In genomic region chrX:71222929-71223328, GRCh38 we compare ENCODE assay signal across 28 cellular contexts. TPM values are rescaled to one million over a fixed set of nuclear protein-coding genes. Genes with fewer than 3 reads are reported as not detected.
DNase-seq lines count a peak whose midpoint lies in the region; ATAC-seq, FAIRE-seq and TF ChIP-seq lines count a peak whose summit lies in the region.
"Had no signal": no experiment of that assay in that cellular context is flagged by ENCODE, and none has a peak within 500 bp of the region (broad histone marks: within the 10 kb centered on the region; RNA-seq: fewer than 3 reads in every experiment).

GJB1 (plus strand) TSS chrX:71223224; CDS start chrX:71223708, 484 bp downstream.

- no peak within 1 kb of the TSS for H3K4me3 Mint-ChIP-seq in Caco-2 (ENCODE audit: unreplicated experiment)
- H3K4me3 Mint-ChIP-seq in progenitor cell of endocrine pancreas (ENCODE audit: low read depth) = no peak within 1 kb of the TSS
- H3K4me3 Mint-ChIP-seq: activated CD4-positive, alpha-beta memory T cell treated with anti-CD3 and anti-CD28 coated beads, Interleukin-2, amount 10 ng/mL, durations not matched to agents 7 days and 5 days; activated naive CD4-positive, alpha-beta T cell treated with anti-CD3 and anti-CD28 coated beads, Interleukin-2, amount 10 ng/mL, durations not matched to agents 7 days and 5 days; stimulated activated naive CD8-positive, alpha-beta T cell treated with anti-CD3 and anti-CD28 coated beads, Interleukin-15, Interleukin-2, amounts not matched to agents 100 ng/mL and 50 ng/mL, for 24 hours; WTC11 had no signal

- H3K9me3 Mint-ChIP-seq in Caco-2 (ENCODE audit: unreplicated experiment) (no peaks in the 10 kb centered on the region), progenitor cell of endocrine pancreas (ENCODE audit: low read depth) (peaks cover 5% of the 10 kb centered on the region)
- H3K9me3 Mint-ChIP-seq: activated CD4-positive, alpha-beta memory T cell treated with anti-CD3 and anti-CD28 coated beads, Interleukin-2, amount 10 ng/mL, durations not matched to agents 7 days and 5 days; activated naive CD4-positive, alpha-beta T cell treated with anti-CD3 and anti-CD28 coated beads, Interleukin-2, amount 10 ng/mL, durations not matched to agents 7 days and 5 days; stimulated activated naive CD8-positive, alpha-beta T cell treated with anti-CD3 and anti-CD28 coated beads, Interleukin-15, Interleukin-2, amounts not matched to agents 100 ng/mL and 50 ng/mL, for 24 hours; WTC11 had no signal

- TF ChIP-seq RAD21 in HepG2 (CRISPR knock-in tag; IDR thresholded peaks at IDR 0.05) = no peak

- H3K79me2 ChIP-seq in HepG2 (ENCODE audit: insufficient read depth, low read length) = peaks cover 6% of the 10 kb centered on the region

- in situ Hi-C loops in HepG2 (cut with HindIII; ENCODE audit: extremely low pct_ligation_motif_present, low pct_unique_long_range_greater_than_20kb) = loop anchor here (10.0 kb wide), 1 partner anchor 62 kb away; the partner anchor contains the start of gene NONO

- CTCF ChIA-PET in Caco-2 (lab: Charles Lee) = no interaction called here
- CTCF ChIA-PET in HepG2 (lab: Yijun Ruan, JAX; ENCODE audit: low intra/inter-chr PET ratio, low total read pairs) = no interaction called here

- H3K27ac ChIP-seq in colonic mucosa = no peak within 1 kb of the TSS
- peak within 1 kb of the TSS; percentile 78 for H3K27ac ChIP-seq in HepG2 (ENCODE audit: extremely low read length, insufficient read depth, low read length)
- H3K27ac ChIP-seq: BLaER1 treated with 17β-estradiol and CSF1 and Interleukin-3, amounts not matched to agents 10 nM and 100 nM; vagina had no signal

- FAIRE-seq in HepG2 (lab: Jason Lieb, UNC) = no peak
- FAIRE-seq: endothelial cell of umbilical vein, GM12892 had no signal

- H3K27me3 Mint-ChIP-seq in Caco-2 (ENCODE audit: insufficient read depth, unreplicated experiment) = no peaks in the 10 kb centered on the region
- H3K27me3 Mint-ChIP-seq in progenitor cell of endocrine pancreas = no peaks in the 10 kb centered on the region
- H3K27me3 Mint-ChIP-seq: activated CD4-positive, alpha-beta memory T cell treated with anti-CD3 and anti-CD28 coated beads, Interleukin-2, amount 10 ng/mL, durations not matched to agents 7 days and 5 days; stimulated activated naive CD8-positive, alpha-beta T cell treated with anti-CD3 and anti-CD28 coated beads, Interleukin-15, Interleukin-2, amounts not matched to agents 100 ng/mL and 50 ng/mL, for 24 hours had no signal

- peaks cover 10% of the 10 kb centered on the region for H3K36me3 Mint-ChIP-seq in Caco-2 (ENCODE audit: insufficient read depth, unreplicated experiment)
- H3K36me3 Mint-ChIP-seq in progenitor cell of endocrine pancreas (ENCODE audit: insufficient read depth) = peaks cover 4% of the 10 kb centered on the region
- H3K36me3 Mint-ChIP-seq: activated naive CD4-positive, alpha-beta T cell treated with anti-CD3 and anti-CD28 coated beads, Interleukin-2, amount 10 ng/mL, durations not matched to agents 7 days and 5 days; WTC11 had no signal

- peaks cover 25% of the 10 kb centered on the region for H3K4me1 ChIP-seq in Caco-2
- no peaks in the 10 kb centered on the region for H3K4me1 ChIP-seq in colonic mucosa
- peaks cover 77% of the 10 kb centered on the region for H3K4me1 ChIP-seq in HepG2 (ENCODE audit: insufficient read depth, low read length)
- H3K4me1 ChIP-seq: vagina had no signal

- POLR2A ChIA-PET in Caco-2 (lab: Charles Lee) (interaction anchor here (0.6 to 1.0 kb wide), 2 partner anchors 41 to 60 kb away, joined by 3 to 7 read pairs; partner anchors contain the start of gene NONO), HepG2 (lab: Yijun Ruan, JAX) (interaction anchor here (1.0 to 7.1 kb wide), 2 partner anchors 8 to 41 kb away, joined by 3 to 61 read pairs; no protein-coding TSS in a partner anchor)

- H3K27me3 ChIP-seq in Caco-2 (replicated peaks; ENCODE audit: control insufficient read depth, insufficient read depth, low read length) (no peaks in the 10 kb centered on the region), colonic mucosa (no peaks in the 10 kb centered on the region), HepG2 (ENCODE audit: control insufficient read depth in 1 of 2, insufficient read depth in 2 of 2, low read length in 2 of 2) (no peaks in the 10 kb centered on the region)
- H3K27me3 ChIP-seq: vagina had no signal

- WGBS in HepG2 (ENCODE audit: low lambda C conversion rate) = 82% methylated on average over 16 of the region's 18 CpGs

- H3K4me1 Mint-ChIP-seq in Caco-2 (ENCODE audit: low read depth, unreplicated experiment) = peaks cover 15% of the 10 kb centered on the region
- peaks cover 15% of the 10 kb centered on the region for H3K4me1 Mint-ChIP-seq in progenitor cell of endocrine pancreas (ENCODE audit: low read depth)
- H3K4me1 Mint-ChIP-seq: activated CD4-positive, alpha-beta memory T cell treated with anti-CD3 and anti-CD28 coated beads, Interleukin-2, amount 10 ng/mL, durations not matched to agents 7 days and 5 days; activated naive CD4-positive, alpha-beta T cell treated with anti-CD3 and anti-CD28 coated beads, Interleukin-2, amount 10 ng/mL, durations not matched to agents 7 days and 5 days had no signal

- no peak within 1 kb of the TSS for H3K4me3 ChIP-seq in Caco-2 (ENCODE audit: low read depth, low read length)
- H3K4me3 ChIP-seq in colonic mucosa = no peak within 1 kb of the TSS
- no peak within 1 kb of the TSS for H3K4me3 ChIP-seq in HepG2 (replicated peaks in 1 of 3; ENCODE audit: insufficient read depth in 1 of 3, low read depth in 2 of 3, low read length in 3 of 3)
- H3K4me3 ChIP-seq: BLaER1 treated with 17β-estradiol and CSF1 and Interleukin-3, amounts not matched to agents 10 nM and 100 nM; vagina had no signal

- H3K9me3 ChIP-seq in Caco-2 = no peaks in the 10 kb centered on the region
- no peaks in the 10 kb centered on the region for H3K9me3 ChIP-seq in colonic mucosa
- no peaks in the 10 kb centered on the region for H3K9me3 ChIP-seq in HepG2 (ENCODE audit: low read length)
- H3K9me3 ChIP-seq: BLaER1 treated with 17β-estradiol and CSF1 and Interleukin-3, amounts not matched to agents 10 nM and 100 nM; vagina had no signal

- H4K20me1 ChIP-seq in HepG2 (ENCODE audit: insufficient read depth, low read length) = no peaks in the 10 kb centered on the region
- H4K20me1 ChIP-seq: BLaER1 treated with 17β-estradiol and CSF1 and Interleukin-3, amounts not matched to agents 10 nM and 100 nM had no signal

- H3K27ac Mint-ChIP-seq in Caco-2 (ENCODE audit: unreplicated experiment) = no peak within 1 kb of the TSS
- no peak within 1 kb of the TSS for H3K27ac Mint-ChIP-seq in progenitor cell of endocrine pancreas
- H3K27ac Mint-ChIP-seq: activated CD4-positive, alpha-beta memory T cell treated with anti-CD3 and anti-CD28 coated beads, Interleukin-2, amount 10 ng/mL, durations not matched to agents 7 days and 5 days; activated naive CD4-positive, alpha-beta T cell treated with anti-CD3 and anti-CD28 coated beads, Interleukin-2, amount 10 ng/mL, durations not matched to agents 7 days and 5 days; stimulated activated naive CD8-positive, alpha-beta T cell treated with anti-CD3 and anti-CD28 coated beads, Interleukin-15, Interleukin-2, amounts not matched to agents 100 ng/mL and 50 ng/mL, for 24 hours; WTC11 had no signal

- 0 out of 4 replicates have a peak, but pooled peaks of 1 of the 2 experiments have one; percentile 29 for TF ChIP-seq POLR2A in HepG2 (IDR thresholded peaks at IDR 0.05; ENCODE audit: insufficient read depth in 1 of 2, low read depth in 2 of 2, low read length in 2 of 2)

- BruUV-seq in Caco-2 (replicated peaks; lab: Mats Ljungman, UMichigan) = no TSS peak
- BruUV-seq in HepG2 (replicated peaks; lab: Mats Ljungman, UMichigan) = no TSS peak

- H3K9ac ChIP-seq in colonic mucosa (ENCODE audit: low read depth in 2 of 2, low read length in 2 of 2) (no peak within 1 kb of the TSS), HepG2 (ENCODE audit: insufficient read depth, low read depth, low read length) (no peak within 1 kb of the TSS)
- H3K9ac ChIP-seq: BLaER1 treated with 17β-estradiol and CSF1 and Interleukin-3, amounts not matched to agents 10 nM and 100 nM had no signal

- H2AFZ ChIP-seq in HepG2 (ENCODE audit: low read length) = no peak within 1 kb of the TSS

- TF ChIP-seq CTCF in Caco-2 (IDR thresholded peaks at IDR 0.05; ENCODE audit: insufficient read depth in 1 of 2, low read depth in 1 of 2, low read length in 1 of 2, severe bottlenecking in 1 of 2, unreplicated experiment in 1 of 2) = no peak
- TF ChIP-seq CTCF in colonic mucosa (IDR thresholded peaks at IDR 0.05) = no peak
- no peak for TF ChIP-seq CTCF in HepG2 (CRISPR knock-in tag; IDR thresholded peaks at IDR 0.05)
- TF ChIP-seq CTCF in progenitor cell of endocrine pancreas (IDR thresholded peaks at IDR 0.05; ENCODE audit: unreplicated experiment) = no peak

- TF ChIP-seq EP300 in HepG2 (IDR thresholded peaks at IDR 0.05; ENCODE audit: low read depth in 2 of 2, low read length in 2 of 2) = no peak
- TF ChIP-seq EP300 in HepG2 (CRISPR knock-in tag; IDR thresholded peaks at IDR 0.05; ENCODE audit: borderline replicate concordance) = no peak

- H3K4me2 ChIP-seq in HepG2 (ENCODE audit: low read depth, low read length) = peak within 1 kb of the TSS; percentile 61; the same call in 1 of the 2 replicates
- H3K4me2 ChIP-seq: BLaER1 treated with 17β-estradiol and CSF1 and Interleukin-3, amounts not matched to agents 10 nM and 100 nM had no signal

- H3K36me3 ChIP-seq in Caco-2 (ENCODE audit: control insufficient read depth, insufficient read depth, low read length) (no peaks in the 10 kb centered on the region), colonic mucosa (no peaks in the 10 kb centered on the region), HepG2 (replicated peaks in 1 of 2; ENCODE audit: control insufficient read depth in 1 of 2, insufficient read depth in 2 of 2, low read length in 2 of 2) (no peaks in the 10 kb centered on the region)
- H3K36me3 ChIP-seq: BLaER1 treated with 17β-estradiol and CSF1 and Interleukin-3, amounts not matched to agents 10 nM and 100 nM; vagina had no signal

- intact Hi-C loops in Caco-2 (cut with micrococcal nuclease; ENCODE audit: unreplicated experiment) = no loop called here
- intact Hi-C loops in colonic mucosa (cut with DNase I) = no loop called here
- intact Hi-C loops in HepG2 (cut with micrococcal nuclease; ENCODE audit: unreplicated experiment) = no loop called here

- DNase-seq in Caco-2 (no peak), colonic mucosa (no peak), HepG2 (ENCODE audit: low spot score) (no peak), progenitor cell of endocrine pancreas (ENCODE audit: low spot score, unreplicated experiment) (no peak), GOT3 (lab: John Stamatoyannopoulos, UW) (no peak), DMS153 (lab: John Stamatoyannopoulos, UW) (no peak), Kasumi-1 (lab: John Stamatoyannopoulos, UW) (no peak)
- DNase-seq in activated CD4-positive, alpha-beta T cell treated with anti-CD3 and anti-CD28 coated beads, Interleukin-2, amount 50 U/mL, for 4 hours = no peak
- DNase-seq: activated CD4-positive, alpha-beta memory T cell treated with anti-CD3 and anti-CD28 coated beads, Interleukin-2, amount 10 ng/mL, durations not matched to agents 7 days and 5 days; activated naive CD4-positive, alpha-beta T cell treated with anti-CD3 and anti-CD28 coated beads, Interleukin-2, amount 10 ng/mL, durations not matched to agents 7 days and 5 days; activated T-cell treated with anti-CD3 and anti-CD28 coated beads, Interleukin-2, amount 50 U/mL, for 1 hour; H7; IMR-90; NCI-H1436 treated with DMSO at 0.1 percent for 48 hours; NCI-H2171; NCI-H82; SIG-M5 had no signal

- no peak for ATAC-seq in HepG2
- ATAC-seq: WTC11 had no signal

RNA-seq across cellular contexts. Expression of gene GJB1, which starts in this region (rescaled TPM):
- total RNA-seq in Caco-2 (2022) = 35.7 and 37.6 TPM in 2 replicates
- 100 to 1,000 TPM in 1 of 2 donors, 10 to 100 TPM in 1; 76.0 to 100 TPM for total RNA-seq in colonic mucosa
- 47.8 and 111 TPM in 2 replicates for total RNA-seq in HepG2 (2016; rRNA removed; fragmentation: Illumina TruSeq; extraction: Trizol)
- 30.0 and 31.9 TPM in 2 replicates for total RNA-seq in HepG2 (2016; cell fraction: cytosol; rRNA removed; fragmentation: Illumina TruSeq; extraction: Trizol; ENCODE audit: low read depth)
- 43.6 and 115 TPM in 2 replicates for total RNA-seq in HepG2 (2016; cell fraction: insoluble cytoplasmic fraction; rRNA removed; fragmentation: Illumina TruSeq; extraction: Trizol)
- 50.9 and 52.8 TPM in 2 replicates for total RNA-seq in HepG2 (2016; cell fraction: membrane; rRNA removed; fragmentation: Illumina TruSeq; extraction: Trizol)
- total RNA-seq in HepG2 (2016; cell fraction: nucleus; rRNA removed; fragmentation: Illumina TruSeq; extraction: Trizol) = 68.5 and 79.5 TPM in 2 replicates
- 161 and 197 TPM in 2 replicates for polyA plus RNA-seq in HepG2 (2011; rRNA removed)
- polyA plus RNA-seq in HepG2 (2011; cell fraction: cytosol; rRNA removed) = 307 and 330 TPM in 2 replicates
- 86.1 and 111 TPM in 2 replicates for polyA plus RNA-seq in HepG2 (2011; cell fraction: nucleus; rRNA removed)
- polyA plus RNA-seq in HepG2 (2012) = 102 and 110 TPM in 2 replicates
- polyA plus RNA-seq in HepG2 (2016; cell fraction: cytosol; fragmentation: Illumina TruSeq; extraction: Trizol; ENCODE audit: low read depth) = 39.6 and 40.8 TPM in 2 replicates
- polyA plus RNA-seq in HepG2 (2016; cell fraction: insoluble cytoplasmic fraction; fragmentation: Illumina TruSeq; extraction: Trizol; ENCODE audit: low read depth) = 45.8 and 50.6 TPM in 2 replicates
- 50.7 and 51.5 TPM in 2 replicates for polyA plus RNA-seq in HepG2 (2016; cell fraction: membrane; fragmentation: Illumina TruSeq; extraction: Trizol; ENCODE audit: low read depth)
- polyA plus RNA-seq in HepG2 (2016; cell fraction: nucleus; fragmentation: Illumina TruSeq; extraction: Trizol; ENCODE audit: insufficient read depth, low read depth) = 115 and 127 TPM in 2 replicates
- polyA minus RNA-seq in HepG2 (2011; rRNA and poly(A)+ RNA removed; ENCODE audit: low replicate concordance) = 332 TPM in 1 of 2 replicates, not detected in the other
- 64.5 and 82.6 TPM in 2 replicates for polyA minus RNA-seq in HepG2 (2011; cell fraction: cytosol; rRNA and poly(A)+ RNA removed)
- polyA minus RNA-seq in HepG2 (2011; cell fraction: nucleus; rRNA and poly(A)+ RNA removed) = 18.2 and 29.2 TPM in 2 replicates
- 22.2 and 23.6 TPM in 2 replicates for total RNA-seq in progenitor cell of endocrine pancreas
- total RNA-seq: A673; activated CD4-positive, alpha-beta memory T cell treated with anti-CD3 and anti-CD28 coated beads, Interleukin-2, amount 10 ng/mL, durations not matched to agents 7 days and 5 days; astrocyte; endothelial cell of umbilical vein; IMR-90; MCF 10A; osteocyte; skeletal muscle tissue; vagina had no signal
- polyA plus RNA-seq: endothelial cell of umbilical vein, IMR-90 had no signal
